Comparison of ENCODE assay signal across 19 cellular contexts in the genomic region with DNA sequence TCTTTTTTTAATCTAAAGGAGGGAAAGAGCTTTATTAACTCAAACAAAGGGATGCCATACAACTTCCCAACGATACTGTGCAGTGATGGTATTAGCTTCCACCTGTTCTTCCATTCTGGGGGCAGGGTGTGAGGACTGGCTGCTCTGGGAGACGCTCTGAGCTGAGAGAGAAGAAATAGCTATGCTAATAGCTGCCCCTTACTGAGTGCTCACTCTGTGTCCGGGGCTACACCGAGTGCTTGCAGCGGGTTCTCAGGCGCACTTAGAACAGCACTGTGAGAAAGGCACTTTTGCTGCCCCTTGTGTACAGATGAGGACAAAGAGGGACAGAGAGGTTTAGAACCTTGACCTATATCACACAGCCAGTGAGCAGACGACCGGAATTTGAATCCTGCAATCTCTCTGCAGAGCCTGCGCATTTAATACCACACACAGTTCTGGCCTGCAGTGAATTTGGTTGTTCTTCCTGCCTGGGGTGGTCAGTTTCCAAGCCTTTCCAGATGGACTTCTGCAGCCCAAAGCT.
DNase-seq lines count a peak whose midpoint lies in the region; ATAC-seq, FAIRE-seq and TF ChIP-seq lines count a peak whose summit lies in the region.
"Had no signal": no experiment of that assay in that cellular context is flagged by ENCODE, and none has a peak within 500 bp of the region (broad histone marks: within the 10 kb centered on the region; RNA-seq: fewer than 3 reads in every experiment).

No MANE protein-coding gene starts in this region.

- TF ChIP-seq POLR2A in endothelial cell of umbilical vein (IDR thresholded peaks at IDR 0.05; ENCODE audit: low read depth, low read length) (no peak), esophagus squamous epithelium (IDR thresholded peaks at IDR 0.05) (no peak)

- H3K18ac ChIP-seq in neuronal stem cell (ENCODE audit: low read length): no peak overlapping the region

- H2AFZ ChIP-seq in endothelial cell of umbilical vein (ENCODE audit: low read depth, low read length) (no peak overlapping the region), neuronal stem cell (ENCODE audit: low read length) (no peak overlapping the region)
- H2AFZ ChIP-seq: GM23248 had no signal

- dilution Hi-C loops in endothelial cell of umbilical vein (cut with MboI; ENCODE audit: extremely low pct_ligation_motif_present, low sequenced_read_pairs): no loop called here

- peak; percentile 15 for FAIRE-seq in endothelial cell of umbilical vein (lab: Jason Lieb, UNC)

- H4K20me1 ChIP-seq in endothelial cell of umbilical vein (replicated peaks; ENCODE audit: control insufficient read depth, extremely low read depth, insufficient read depth, low read length): no peaks in the 10 kb centered on the region

- DNase-seq in G401 (ENCODE audit: low spot score): peak; percentile 48
- no peak for DNase-seq in Panc1 (ENCODE audit: low read depth, low spot score)
- DNase-seq in endothelial cell of umbilical vein (ENCODE audit: low read depth, low spot score): no peak
- no peak for DNase-seq in neuronal stem cell (ENCODE audit: low spot score)
- no peak for DNase-seq in activated CD8-positive, alpha-beta memory T cell treated with anti-CD3 and anti-CD28 coated beads for 24 hours
- DNase-seq in esophagus squamous epithelium (lab: John Stamatoyannopoulos, UW): no peak
- no peak for DNase-seq in activated CD4-positive, alpha-beta T cell treated with anti-CD3 and anti-CD28 coated beads, Interleukin-2, amount 50 U/mL, for 4 hours
- DNase-seq: Calu3, GM23248, HCEC 1CT, IMR-90, KG1, MG63, NCI-H1105 treated with DMSO at 0.1 percent for 48 hours, NCI-H2029, NCI-H446 treated with DMSO at 0.1 percent for 48 hours, Peyer's patch, SHP77 treated with DMSO at 0.1 percent for 48 hours had no signal

- no peak overlapping the region for H3K4ac ChIP-seq in neuronal stem cell (ENCODE audit: low read length)

- WGBS in neuronal stem cell (ENCODE audit: extremely low coverage in 2 of 2, insufficient read length in 2 of 2, insufficient replicate concordance in 1 of 2), 2 donors: no CpG with 5 or more reads among the region's 9 CpGs
- WGBS in esophagus squamous epithelium, 2 donors: 44 to 75% methylated on average over 6 to 8 of the region's 9 CpGs

- H2BK15ac ChIP-seq in neuronal stem cell (ENCODE audit: low read length): no peak overlapping the region

- H2AK5ac ChIP-seq in neuronal stem cell (ENCODE audit: low read depth, low read length): peak overlapping the region; percentile 9

- no peaks in the 10 kb centered on the region for H3K79me1 ChIP-seq in neuronal stem cell (ENCODE audit: low read depth, low read length)

- H3K9me3 ChIP-seq in Panc1 (ENCODE audit: control insufficient read depth, insufficient read depth, low read depth, low read length) (no peaks in the 10 kb centered on the region), endothelial cell of umbilical vein (replicated peaks; ENCODE audit: control insufficient read depth, insufficient read depth, low read length) (no peaks in the 10 kb centered on the region), neuronal stem cell (replicated peaks in 1 of 2; ENCODE audit: control insufficient read depth in 2 of 2, insufficient read depth in 1 of 2, low read depth in 1 of 2, low read length in 2 of 2) (no peaks in the 10 kb centered on the region), esophagus squamous epithelium (no peaks in the 10 kb centered on the region)
- H3K9me3 ChIP-seq: MG63, Peyer's patch had no signal

- no peak overlapping the region for H2BK120ac ChIP-seq in neuronal stem cell (ENCODE audit: low read depth, low read length)

- no peak overlapping the region for H3K27ac ChIP-seq in Panc1 (ENCODE audit: low read length)
- H3K27ac ChIP-seq in endothelial cell of umbilical vein (ENCODE audit: insufficient read depth, low read depth, low read length): no peak overlapping the region
- H3K27ac ChIP-seq in neuronal stem cell (replicated peaks; ENCODE audit: low read length): no peak overlapping the region
- H3K27ac ChIP-seq in esophagus squamous epithelium: no peak overlapping the region
- H3K27ac ChIP-seq: GM23248, Peyer's patch, SK-N-MC had no signal

- 0 out of 2 replicates have a peak, but pooled peaks have one; percentile 26 for ATAC-seq in Panc1

- H3K4me2 ChIP-seq in endothelial cell of umbilical vein (ENCODE audit: insufficient read depth, low read length) (no peak overlapping the region), neuronal stem cell (ENCODE audit: insufficient read depth, low read length, poor library complexity, severe bottlenecking) (no peak overlapping the region)

- POLR2A ChIA-PET in Panc1 (lab: Charles Lee) (no interaction called here), endothelial cell of umbilical vein (lab: Charles Lee) (no interaction called here)

- H3K9ac ChIP-seq in endothelial cell of umbilical vein (replicated peaks; ENCODE audit: extremely low read depth, insufficient read depth, low read length) (no peak overlapping the region), neuronal stem cell (ENCODE audit: low read depth, low read length, poor library complexity) (no peak overlapping the region)
- H3K9ac ChIP-seq: GM23248 had no signal

- H3K4me1 ChIP-seq in Panc1 (ENCODE audit: control insufficient read depth, insufficient read depth, low read length): no peaks in the 10 kb centered on the region
- peaks cover 5% of the 10 kb centered on the region for H3K4me1 ChIP-seq in endothelial cell of umbilical vein (ENCODE audit: control insufficient read depth, extremely low read depth, insufficient read depth, low read length)
- H3K4me1 ChIP-seq in neuronal stem cell (ENCODE audit: control insufficient read depth in 2 of 2, insufficient read depth in 1 of 2, low read depth in 1 of 2, low read length in 2 of 2): peaks cover 0 to 8% of the 10 kb centered on the region in 2 donors
- no peaks in the 10 kb centered on the region for H3K4me1 ChIP-seq in esophagus squamous epithelium
- H3K4me1 ChIP-seq: Peyer's patch had no signal

- BruUV-seq in Panc1 (replicated peaks; lab: Mats Ljungman, UMichigan) (no TSS peak), endothelial cell of umbilical vein (replicated peaks; lab: Mats Ljungman, UMichigan) (no TSS peak)

- CTCF ChIA-PET in Panc1 (lab: Charles Lee) (no interaction called here), endothelial cell of umbilical vein (lab: Charles Lee) (interaction anchor here (1.1 kb wide), 1 partner anchor 47 kb away, joined by 5 read pairs; no protein-coding TSS in a partner anchor)

- H3K14ac ChIP-seq in neuronal stem cell (ENCODE audit: low read length): no peak overlapping the region

- no peak overlapping the region for H4K8ac ChIP-seq in neuronal stem cell (ENCODE audit: low read depth, low read length)

- no peak overlapping the region for H3K23ac ChIP-seq in neuronal stem cell (ENCODE audit: low read depth, low read length, poor library complexity)

- H3K36me3 ChIP-seq in Panc1 (ENCODE audit: control insufficient read depth, insufficient read depth, low read length): no peaks in the 10 kb centered on the region
- H3K36me3 ChIP-seq in endothelial cell of umbilical vein (ENCODE audit: control insufficient read depth in 2 of 2, extremely low read depth in 1 of 2, insufficient read depth in 2 of 2, low read length in 2 of 2): no peaks in the 10 kb centered on the region
- no peaks in the 10 kb centered on the region for H3K36me3 ChIP-seq in neuronal stem cell (replicated peaks in 1 of 2; ENCODE audit: control insufficient read depth in 2 of 2, insufficient read depth in 2 of 2, low read length in 2 of 2)
- no peaks in the 10 kb centered on the region for H3K36me3 ChIP-seq in esophagus squamous epithelium
- H3K36me3 ChIP-seq: MG63, Peyer's patch had no signal

- H4K91ac ChIP-seq in neuronal stem cell (ENCODE audit: low read depth, low read length, poor library complexity): no peak overlapping the region

- H3K79me2 ChIP-seq in endothelial cell of umbilical vein (ENCODE audit: control insufficient read depth, insufficient read depth, low read length): no peaks in the 10 kb centered on the region

- intact Hi-C loops in Panc1 (cut with micrococcal nuclease; ENCODE audit: unreplicated experiment) (no loop called here), endothelial cell of umbilical vein (cut with micrococcal nuclease) (no loop called here), esophagus squamous epithelium (cut with DNase I) (no loop called here)

- in situ Hi-C loops in G401 (cut with HindIII; ENCODE audit: low sequenced_read_pairs): no loop called here
- in situ Hi-C loops in Panc1 (cut with HindIII; ENCODE audit: low pct_unique_long_range_greater_than_20kb, low sequenced_read_pairs): no loop called here

- H2BK12ac ChIP-seq in neuronal stem cell (ENCODE audit: low read length): no peak overlapping the region

- no peak overlapping the region for H2BK5ac ChIP-seq in neuronal stem cell (ENCODE audit: low read length)

- TF ChIP-seq CTCF in Panc1 (IDR thresholded peaks at IDR 0.05) (no peak), endothelial cell of umbilical vein (IDR thresholded peaks at IDR 0.05; ENCODE audit: extremely low read depth in 1 of 2, insufficient read depth in 1 of 2, low read depth in 1 of 2, low read length in 2 of 2) (no peak), esophagus squamous epithelium (IDR thresholded peaks at IDR 0.05) (no peak)

- H3K9me1 ChIP-seq in endothelial cell of umbilical vein (replicated peaks; ENCODE audit: control insufficient read depth, extremely low read depth, insufficient read depth, low read length): no peaks in the 10 kb centered on the region

- H3K4me3 ChIP-seq in Panc1 (ENCODE audit: low read depth in 2 of 2, low read length in 2 of 2): no peak overlapping the region
- no peak overlapping the region for H3K4me3 ChIP-seq in endothelial cell of umbilical vein (replicated peaks in 1 of 3; ENCODE audit: insufficient read depth in 1 of 3, low read depth in 1 of 3, low read length in 3 of 3)
- H3K4me3 ChIP-seq in neuronal stem cell (ENCODE audit: low read length in 2 of 2): no peak overlapping the region
- no peak overlapping the region for H3K4me3 ChIP-seq in esophagus squamous epithelium
- H3K4me3 ChIP-seq: GM23248, MG63, Peyer's patch, SK-N-MC had no signal

- H3K27me3 ChIP-seq in Panc1 (ENCODE audit: control insufficient read depth, insufficient read depth, low read length): no peaks in the 10 kb centered on the region
- no peaks in the 10 kb centered on the region for H3K27me3 ChIP-seq in endothelial cell of umbilical vein (ENCODE audit: control insufficient read depth in 2 of 2, insufficient read depth in 2 of 2, low read length in 2 of 2)
- H3K27me3 ChIP-seq in neuronal stem cell (ENCODE audit: control insufficient read depth in 3 of 3, insufficient read depth in 3 of 3, low read depth in 1 of 3, low read length in 3 of 3): no peaks in the 10 kb centered on the region
- peaks cover 0 to 6% (median 0%) of the 10 kb centered on the region in 4 donors for H3K27me3 ChIP-seq in esophagus squamous epithelium
- H3K27me3 ChIP-seq: MG63, Peyer's patch had no signal

TF ChIP-seq in endothelial cell of umbilical vein, 7 proteins besides CTCF, POLR2A, EP300 and RAD21 (continues in another document):
- no peak for TF ChIP-seq MYC (IDR thresholded peaks at IDR 0.05; ENCODE audit: low read depth, low read length)
- no peak for TF ChIP-seq FOS (IDR thresholded peaks at IDR 0.05; ENCODE audit: borderline replicate concordance, insufficient read depth, low read length)
- no peak for TF ChIP-seq EZH2 (IDR thresholded peaks at IDR 0.05; ENCODE audit: borderline replicate concordance, low read depth, low read length, severe bottlenecking)
